27 cellular contexts compared by ENCODE assay signal in the genomic region with DNA sequence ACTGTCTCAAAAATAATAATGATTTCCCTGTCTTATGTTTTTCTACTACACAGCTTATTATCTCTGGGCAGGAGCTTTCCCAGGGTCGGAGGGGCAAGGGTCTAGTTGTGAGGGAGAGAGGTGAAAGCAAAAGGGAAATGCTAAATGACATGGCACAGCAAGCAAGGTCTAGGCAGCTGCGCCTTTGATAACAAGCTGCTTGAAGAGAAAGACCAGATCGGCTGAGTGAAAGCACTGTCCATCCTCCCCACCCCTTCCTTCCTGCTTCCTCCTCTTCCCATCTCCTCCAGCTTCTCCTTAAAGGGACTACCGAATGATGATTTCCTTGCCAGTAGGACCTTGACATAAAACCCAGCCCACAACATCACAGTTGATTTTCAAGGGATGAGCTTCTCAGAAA.
DNase-seq lines count a peak whose midpoint lies in the region; ATAC-seq, FAIRE-seq and TF ChIP-seq lines count a peak whose summit lies in the region.
"Had no signal": no experiment of that assay in that cellular context is flagged by ENCODE, and none has a peak within 500 bp of the region (broad histone marks: within the 10 kb centered on the region; RNA-seq: fewer than 3 reads in every experiment).

No MANE protein-coding gene starts in this region.

- POLR2A ChIA-PET in PC-9 (lab: Charles Lee; ENCODE audit: unreplicated experiment) = interaction anchor here (0.6 to 0.9 kb wide), 5 partner anchors 10 to 67 kb away, joined by 3 to 5 read pairs (median 4); no protein-coding TSS in a partner anchor
- POLR2A ChIA-PET in endothelial cell of umbilical vein (lab: Charles Lee) = no interaction called here

- H3K9me3 ChIP-seq in PC-9 (ENCODE audit: insufficient read depth, low read depth) (no peaks in the 10 kb centered on the region), endothelial cell of umbilical vein (replicated peaks; ENCODE audit: control insufficient read depth, insufficient read depth, low read length) (no peaks in the 10 kb centered on the region)
- H3K9me3 ChIP-seq: body of pancreas, esophagus muscularis mucosa, gastroesophageal sphincter, upper lobe of left lung had no signal

- no peak for ATAC-seq in GM19324 (IDR thresholded peaks at IDR 0.05; ENCODE audit: low FRiP score, unreplicated experiment)
- ATAC-seq: body of pancreas, gastroesophageal sphincter had no signal

- no peaks in the 10 kb centered on the region for H3K4me1 Mint-ChIP-seq in T-helper 1 cell treated with Interleukin-12 subunit alpha and Interleukin-12 subunit beta and Interleukin-4 antibody, amounts not matched to agents 30 μg/mL and 1 μg/mL, for 36 hours (ENCODE audit: low read depth)
- H3K4me1 Mint-ChIP-seq in osteocyte (ENCODE audit: unreplicated experiment) = peaks cover 22% of the 10 kb centered on the region
- H3K4me1 Mint-ChIP-seq: activated naive CD8-positive, alpha-beta T cell treated with anti-CD3 and anti-CD28 coated beads, Interleukin-2, amount 10 ng/mL, durations not matched to agents 7 days and 5 days had no signal

- H3K4me3 ChIP-seq in PC-9 = peak overlapping the region; percentile 40; the same call in 1 of the 2 replicates
- no peak overlapping the region for H3K4me3 ChIP-seq in endothelial cell of umbilical vein (replicated peaks in 1 of 3; ENCODE audit: insufficient read depth in 1 of 3, low read depth in 1 of 3, low read length in 3 of 3)
- H3K4me3 ChIP-seq: body of pancreas, esophagus muscularis mucosa, gastroesophageal sphincter, upper lobe of left lung had no signal

- no peaks in the 10 kb centered on the region for H3K9me3 Mint-ChIP-seq in T-helper 1 cell treated with Interleukin-12 subunit alpha and Interleukin-12 subunit beta and Interleukin-4 antibody, amounts not matched to agents 30 μg/mL and 1 μg/mL, for 36 hours
- H3K9me3 Mint-ChIP-seq in osteocyte (ENCODE audit: unreplicated experiment) = peaks cover 3% of the 10 kb centered on the region
- H3K9me3 Mint-ChIP-seq: activated naive CD8-positive, alpha-beta T cell treated with anti-CD3 and anti-CD28 coated beads, Interleukin-2, amount 10 ng/mL, durations not matched to agents 7 days and 5 days had no signal

- peak overlapping the region; percentile 2 for H3K27ac Mint-ChIP-seq in T-helper 1 cell treated with Interleukin-12 subunit alpha and Interleukin-12 subunit beta and Interleukin-4 antibody, amounts not matched to agents 30 μg/mL and 1 μg/mL, for 36 hours
- no peak overlapping the region for H3K27ac Mint-ChIP-seq in osteocyte (ENCODE audit: unreplicated experiment)
- H3K27ac Mint-ChIP-seq: activated CD4-positive, alpha-beta memory T cell treated with anti-CD3 and anti-CD28 coated beads for 36 hours; activated naive CD8-positive, alpha-beta T cell treated with anti-CD3 and anti-CD28 coated beads, Interleukin-2, amount 10 ng/mL, durations not matched to agents 7 days and 5 days; progenitor cell of endocrine pancreas had no signal

- FAIRE-seq in endothelial cell of umbilical vein (lab: Jason Lieb, UNC) = peak; percentile 82
- FAIRE-seq: G401.6, GM18507, HTR-8/SVneo had no signal

- H2AFZ ChIP-seq in PC-9 = no peak overlapping the region
- no peak overlapping the region for H2AFZ ChIP-seq in endothelial cell of umbilical vein (ENCODE audit: low read depth, low read length)

- intact Hi-C loops in PC-9 (cut with micrococcal nuclease; ENCODE audit: unreplicated experiment) = loop anchor here (1.0 kb wide), 2 partner anchors 13 to 40 kb away; no protein-coding TSS in a partner anchor
- intact Hi-C loops in endothelial cell of umbilical vein (cut with micrococcal nuclease) = no loop called here

- H3K9me1 ChIP-seq in endothelial cell of umbilical vein (replicated peaks; ENCODE audit: control insufficient read depth, extremely low read depth, insufficient read depth, low read length) = no peaks in the 10 kb centered on the region

- H3K36me3 ChIP-seq in PC-9 (ENCODE audit: low read depth) (peaks cover 12% of the 10 kb centered on the region; the same call in 1 of the 2 replicates), endothelial cell of umbilical vein (ENCODE audit: control insufficient read depth in 2 of 2, extremely low read depth in 1 of 2, insufficient read depth in 2 of 2, low read length in 2 of 2) (no peaks in the 10 kb centered on the region)
- H3K36me3 ChIP-seq: esophagus muscularis mucosa, gastroesophageal sphincter, upper lobe of left lung had no signal

- H3K36me3 Mint-ChIP-seq in T-helper 1 cell treated with Interleukin-12 subunit alpha and Interleukin-12 subunit beta and Interleukin-4 antibody, amounts not matched to agents 30 μg/mL and 1 μg/mL, for 36 hours (ENCODE audit: low read depth) = peaks cover 2% of the 10 kb centered on the region
- peaks cover 12% of the 10 kb centered on the region for H3K36me3 Mint-ChIP-seq in osteocyte (ENCODE audit: unreplicated experiment)

- peaks cover 43% of the 10 kb centered on the region for H3F3A ChIP-seq in PC-9 (ENCODE audit: insufficient read depth, low read depth)

- H4K20me1 ChIP-seq in PC-9 (ENCODE audit: insufficient read depth) = no peaks in the 10 kb centered on the region
- H4K20me1 ChIP-seq in endothelial cell of umbilical vein (replicated peaks; ENCODE audit: control insufficient read depth, extremely low read depth, insufficient read depth, low read length) = no peaks in the 10 kb centered on the region

- DNase-seq in T-helper 1 cell (no peak), PC-9 (no peak), endothelial cell of umbilical vein (ENCODE audit: low read depth, low spot score) (no peak), osteocyte (ENCODE audit: extremely low spot score, unreplicated experiment) (no peak), NCI-H1417 treated with DMSO at 0.1 percent for 48 hours (lab: John Stamatoyannopoulos, UW) (no peak), cerebellar nuclear complex (lab: John Stamatoyannopoulos, UW) (no peak)
- DNase-seq: activated CD4-positive, alpha-beta memory T cell treated with anti-CD3 and anti-CD28 coated beads for 36 hours; activated effector memory CD4-positive, alpha-beta T cell treated with Interleukin-2 at 50 U/mL for 16 hours; activated naive CD8-positive, alpha-beta T cell treated with anti-CD3 and anti-CD28 coated beads, Interleukin-2, amount 10 ng/mL, durations not matched to agents 7 days and 5 days; AML-193; body of pancreas; effector memory CD4-positive, alpha-beta T cell; GOT3; hypothalamus; NCI-H146; NCI-H524 treated with DMSO at 0.1 percent for 48 hours; RPMI8226; upper lobe of left lung had no signal

- peak overlapping the region; percentile 93 for H3K27ac ChIP-seq in PC-9
- H3K27ac ChIP-seq in endothelial cell of umbilical vein (ENCODE audit: insufficient read depth, low read depth, low read length) = no peak overlapping the region
- H3K27ac ChIP-seq: body of pancreas, esophagus muscularis mucosa, gastroesophageal sphincter, KMS-11, upper lobe of left lung had no signal

- peak overlapping the region; percentile 79 for H3K4me2 ChIP-seq in PC-9
- H3K4me2 ChIP-seq in endothelial cell of umbilical vein (ENCODE audit: insufficient read depth, low read length) = peak overlapping the region; percentile 25
- H3K4me2 ChIP-seq: KMS-11 had no signal

- no peak overlapping the region for H3K9ac ChIP-seq in endothelial cell of umbilical vein (replicated peaks; ENCODE audit: extremely low read depth, insufficient read depth, low read length)
- H3K9ac ChIP-seq: KMS-11 had no signal

- CTCF ChIA-PET in PC-9 (lab: Charles Lee) = no interaction called here
- CTCF ChIA-PET in endothelial cell of umbilical vein (lab: Charles Lee) = interaction anchor here (0.8 to 2.2 kb wide), 6 partner anchors 8 to 253 kb away, joined by 3 to 10 read pairs (median 4); no protein-coding TSS in a partner anchor

- H3K4me3 Mint-ChIP-seq in T-helper 1 cell treated with Interleukin-12 subunit alpha and Interleukin-12 subunit beta and Interleukin-4 antibody, amounts not matched to agents 30 μg/mL and 1 μg/mL, for 36 hours = no peak overlapping the region
- H3K4me3 Mint-ChIP-seq in osteocyte (ENCODE audit: unreplicated experiment) = peak overlapping the region; percentile 18
- H3K4me3 Mint-ChIP-seq: activated CD4-positive, alpha-beta memory T cell treated with anti-CD3 and anti-CD28 coated beads for 36 hours; activated naive CD8-positive, alpha-beta T cell treated with anti-CD3 and anti-CD28 coated beads, Interleukin-2, amount 10 ng/mL, durations not matched to agents 7 days and 5 days had no signal

- H3K4me1 ChIP-seq in PC-9 (replicated peaks; ENCODE audit: insufficient read depth) (peaks cover 33% of the 10 kb centered on the region), endothelial cell of umbilical vein (ENCODE audit: control insufficient read depth, extremely low read depth, insufficient read depth, low read length) (peaks cover 10% of the 10 kb centered on the region)
- H3K4me1 ChIP-seq: body of pancreas, esophagus muscularis mucosa, gastroesophageal sphincter, upper lobe of left lung had no signal

- BruUV-seq in PC-9 (replicated peaks; lab: Mats Ljungman, UMichigan) (TSS peak; percentile 87), endothelial cell of umbilical vein (replicated peaks; lab: Mats Ljungman, UMichigan) (no TSS peak)

- no peaks in the 10 kb centered on the region for H3K9me2 ChIP-seq in PC-9 (ENCODE audit: insufficient read depth)

- dilution Hi-C loops in endothelial cell of umbilical vein (cut with MboI; ENCODE audit: extremely low pct_ligation_motif_present, low sequenced_read_pairs) = no loop called here

- no peaks in the 10 kb centered on the region for H3K27me3 Mint-ChIP-seq in T-helper 1 cell treated with Interleukin-12 subunit alpha and Interleukin-12 subunit beta and Interleukin-4 antibody, amounts not matched to agents 30 μg/mL and 1 μg/mL, for 36 hours (ENCODE audit: low read depth)
- H3K27me3 Mint-ChIP-seq in osteocyte (ENCODE audit: unreplicated experiment) = no peaks in the 10 kb centered on the region
- H3K27me3 Mint-ChIP-seq: activated CD4-positive, alpha-beta memory T cell treated with anti-CD3 and anti-CD28 coated beads for 36 hours; activated naive CD8-positive, alpha-beta T cell treated with anti-CD3 and anti-CD28 coated beads, Interleukin-2, amount 10 ng/mL, durations not matched to agents 7 days and 5 days; progenitor cell of endocrine pancreas had no signal

- TF ChIP-seq CTCF in PC-9 (conservative IDR thresholded peaks at IDR 0.05) (no peak), endothelial cell of umbilical vein (IDR thresholded peaks at IDR 0.05; ENCODE audit: extremely low read depth in 1 of 2, insufficient read depth in 1 of 2, low read depth in 1 of 2, low read length in 2 of 2) (no peak), osteocyte (IDR thresholded peaks at IDR 0.05) (no peak)

- TF ChIP-seq POLR2A in endothelial cell of umbilical vein (IDR thresholded peaks at IDR 0.05; ENCODE audit: low read depth, low read length) = no peak

- H3K27me3 ChIP-seq in PC-9 (ENCODE audit: insufficient read depth, low read depth) (no peaks in the 10 kb centered on the region), endothelial cell of umbilical vein (ENCODE audit: control insufficient read depth in 2 of 2, insufficient read depth in 2 of 2, low read length in 2 of 2) (no peaks in the 10 kb centered on the region)
- H3K27me3 ChIP-seq: body of pancreas, esophagus muscularis mucosa, gastroesophageal sphincter, upper lobe of left lung had no signal

- H3K79me2 ChIP-seq in PC-9 (ENCODE audit: low read depth) = peaks cover 8% of the 10 kb centered on the region; the same call in 1 of the 2 replicates
- no peaks in the 10 kb centered on the region for H3K79me2 ChIP-seq in endothelial cell of umbilical vein (ENCODE audit: control insufficient read depth, insufficient read depth, low read length)
